20 cellular contexts compared by ENCODE assay signal in the genomic region with DNA sequence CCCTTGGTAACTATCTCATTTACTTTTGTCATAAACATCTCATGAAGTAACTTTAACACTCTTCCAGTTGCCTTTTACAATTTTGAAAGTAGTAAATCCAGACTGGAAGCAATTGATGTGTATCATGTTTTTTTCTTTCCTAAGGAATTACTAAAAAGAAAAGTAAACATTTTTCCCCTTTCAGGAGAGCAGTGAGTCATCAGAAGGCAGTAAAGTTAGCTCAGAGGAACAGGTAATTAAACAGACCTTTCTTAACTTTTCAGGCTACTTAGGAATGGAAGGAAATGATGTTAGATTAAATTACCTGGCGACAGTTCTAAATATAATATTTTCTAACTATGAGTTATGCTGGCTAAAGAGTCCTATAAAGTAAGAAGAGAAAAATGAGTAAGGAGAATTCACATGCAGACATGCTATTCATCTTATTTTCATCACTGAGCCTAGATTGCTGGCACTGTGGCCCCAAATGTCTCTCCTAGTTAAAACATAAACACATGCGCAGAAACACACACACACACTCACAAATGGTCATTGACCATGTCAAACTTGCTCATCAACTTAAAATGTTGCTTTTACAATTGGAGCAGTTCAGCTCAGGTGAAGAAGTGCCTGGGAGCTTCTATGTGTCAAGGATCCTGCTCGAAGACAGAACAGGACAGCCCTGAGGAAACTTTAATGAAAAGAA. TPM values are rescaled to one million over a fixed set of nuclear protein-coding genes. Genes with fewer than 3 reads are reported as not detected.
DNase-seq lines count a peak whose midpoint lies in the region; ATAC-seq, FAIRE-seq and TF ChIP-seq lines count a peak whose summit lies in the region.
"Had no signal": no experiment of that assay in that cellular context is flagged by ENCODE, and none has a peak within 500 bp of the region (broad histone marks: within the 10 kb centered on the region; RNA-seq: fewer than 3 reads in every experiment).

No MANE protein-coding gene starts in this region.

- no peaks in the 10 kb centered on the region for H3K36me3 Mint-ChIP-seq in chondrocyte (ENCODE audit: low read depth)
- H3K36me3 Mint-ChIP-seq: activated naive CD8-positive, alpha-beta T cell treated with anti-CD3 and anti-CD28 coated beads for 36 hours had no signal

- no peak overlapping the region for H3K4me3 Mint-ChIP-seq in chondrocyte (ENCODE audit: unreplicated experiment)
- H3K4me3 Mint-ChIP-seq: activated naive CD8-positive, alpha-beta T cell treated with anti-CD3 and anti-CD28 coated beads for 36 hours; naive thymus-derived CD4-positive, alpha-beta T cell; T-helper 17 cell had no signal

- no CpG with 5 or more reads among the region's 3 CpGs for WGBS in mesendoderm (ENCODE audit: extremely low coverage, insufficient coverage, low lambda C conversion rate)

- H3K4me3 ChIP-seq in BJ (ENCODE audit: low read depth, low read length), result no peak overlapping the region
- H3K4me3 ChIP-seq in mesendoderm (ENCODE audit: low read length), result no peak overlapping the region
- H3K4me3 ChIP-seq: MG63 had no signal

- no peak overlapping the region for H3K9ac ChIP-seq in mesendoderm (ENCODE audit: low read length)

- H3K36me3 ChIP-seq in BJ (ENCODE audit: control insufficient read depth, insufficient read depth, low read length) (no peaks in the 10 kb centered on the region), mesendoderm (ENCODE audit: control insufficient read depth, insufficient read depth, low read length) (no peaks in the 10 kb centered on the region)
- H3K36me3 ChIP-seq: MG63 had no signal

- H2AK5ac ChIP-seq in mesendoderm (ENCODE audit: low read length), result no peak overlapping the region

- CTCF ChIA-PET in BJ (lab: Yijun Ruan, JAX), result interaction anchor here (1.1 kb wide), 1 partner anchor 14 kb away, joined by 3 read pairs; no protein-coding TSS in a partner anchor

- no peak overlapping the region for H3K23ac ChIP-seq in mesendoderm (ENCODE audit: low read length)

- no peak overlapping the region for H4K8ac ChIP-seq in mesendoderm (ENCODE audit: low read depth, low read length)

- peaks cover 10% of the 10 kb centered on the region for H3K4me1 ChIP-seq in mesendoderm (ENCODE audit: control insufficient read depth, low read depth, low read length)

- no peak overlapping the region for H4K5ac ChIP-seq in mesendoderm (ENCODE audit: low read length)

- no peak overlapping the region for H3K4me2 ChIP-seq in mesendoderm (ENCODE audit: low read length)

- H3K4me1 Mint-ChIP-seq in chondrocyte (ENCODE audit: low read depth), result peaks cover 26% of the 10 kb centered on the region
- H3K4me1 Mint-ChIP-seq: activated naive CD8-positive, alpha-beta T cell treated with anti-CD3 and anti-CD28 coated beads for 36 hours; naive thymus-derived CD4-positive, alpha-beta T cell; T-helper 17 cell had no signal

- no peak overlapping the region for H3K27ac Mint-ChIP-seq in chondrocyte (ENCODE audit: unreplicated experiment)
- H3K27ac Mint-ChIP-seq: activated naive CD8-positive, alpha-beta T cell treated with anti-CD3 and anti-CD28 coated beads for 36 hours; naive thymus-derived CD4-positive, alpha-beta T cell; T-helper 17 cell had no signal

- DNase-seq in BJ (ENCODE audit: low read depth), result peak; percentile 10
- peak; percentile 75 for DNase-seq in M059J (ENCODE audit: low read depth)
- DNase-seq in mesendoderm, result peak; percentile 17
- DNase-seq in chondrocyte (ENCODE audit: low spot score), result no peak
- no peak for DNase-seq in T-helper 9 cell
- no peak for DNase-seq in NK-92 treated with Interleukin-12 subunit alpha and Interleukin-12 subunit beta, amount 100 ng/mL, for 24 hours (lab: John Stamatoyannopoulos, UW)
- DNase-seq: activated CD4-positive, alpha-beta T cell treated with anti-CD3 and anti-CD28 coated beads for 1 hour; activated naive CD8-positive, alpha-beta T cell treated with anti-CD3 and anti-CD28 coated beads for 36 hours; GDM1; glutamatergic neuron; left ventricle myocardium superior; MG63; naive thymus-derived CD4-positive, alpha-beta T cell; NCI-H2029 treated with DMSO at 0.1 percent for 48 hours; NCI-H524; T-helper 17 cell had no signal

- no peaks in the 10 kb centered on the region for H3K79me2 ChIP-seq in mesendoderm (ENCODE audit: control insufficient read depth, insufficient read depth, low read length)

- no peak overlapping the region for H2BK15ac ChIP-seq in mesendoderm (replicated peaks; ENCODE audit: low read depth)

- peak; percentile 97 for FAIRE-seq in endometrium (lab: Jason Lieb, UNC)

- no peak overlapping the region for H3K4ac ChIP-seq in mesendoderm (ENCODE audit: low read depth, low read length)

- peaks cover 3% of the 10 kb centered on the region for H3K9me3 Mint-ChIP-seq in chondrocyte (ENCODE audit: low read depth)
- H3K9me3 Mint-ChIP-seq: activated naive CD8-positive, alpha-beta T cell treated with anti-CD3 and anti-CD28 coated beads for 36 hours had no signal

- H3K18ac ChIP-seq in mesendoderm (ENCODE audit: low read length), result no peak overlapping the region

- no peaks in the 10 kb centered on the region for H3K27me3 Mint-ChIP-seq in chondrocyte (ENCODE audit: low read depth)

- no peak overlapping the region for H2BK5ac ChIP-seq in mesendoderm (ENCODE audit: low read length)

- H3K56ac ChIP-seq in mesendoderm (ENCODE audit: low read length), result no peak overlapping the region

- H3K79me1 ChIP-seq in mesendoderm (ENCODE audit: low read length), result no peaks in the 10 kb centered on the region

- ATAC-seq in GM21717 (IDR thresholded peaks at IDR 0.05; ENCODE audit: unreplicated experiment), result no peak
- ATAC-seq: left ventricle myocardium superior; naive thymus-derived CD4-positive, alpha-beta T cell; T-helper 17 cell had no signal

- POLR2A ChIA-PET in BJ (lab: Charles Lee), result no interaction called here

- H3K27me3 ChIP-seq in BJ (ENCODE audit: control insufficient read depth, insufficient read depth, low read length) (peaks cover 3% of the 10 kb centered on the region; the same call in 1 of the 2 replicates), mesendoderm (ENCODE audit: insufficient read depth, low read length, poor library complexity) (no peaks in the 10 kb centered on the region)
- H3K27me3 ChIP-seq: MG63 had no signal

- no peak overlapping the region for H3K27ac ChIP-seq in mesendoderm (ENCODE audit: low read depth, low read length)

- H2BK120ac ChIP-seq in mesendoderm (ENCODE audit: low read depth, low read length), result no peak overlapping the region

- no peak for TF ChIP-seq CTCF in BJ (IDR thresholded peaks at IDR 0.05; ENCODE audit: insufficient read depth, low read depth, low read length)
- no peak for TF ChIP-seq CTCF in chondrocyte (IDR thresholded peaks at IDR 0.05)

RNA-seq across cellular contexts. Expression of a gene that starts 9.3 kb away (rescaled TPM):
- not detected in 2 replicates for polyA plus RNA-seq in BJ (2011; rRNA removed)
- polyA minus RNA-seq in BJ (2011; rRNA and poly(A)+ RNA removed), result not detected in 2 replicates
- total RNA-seq in M059J (2014; rRNA removed; shearing (Covaris generic)), result not detected in 2 replicates
- polyA plus RNA-seq in mesendoderm (2013, experiment 1 of 2), result 0.20 TPM
- 0.24 TPM for polyA plus RNA-seq in mesendoderm (2013, experiment 2 of 2)
- total RNA-seq in chondrocyte, result not detected in 3 replicates
- total RNA-seq: activated naive CD8-positive, alpha-beta T cell treated with anti-CD3 and anti-CD28 coated beads for 36 hours; left ventricle myocardium superior; naive thymus-derived CD4-positive, alpha-beta T cell; pulmonary artery endothelial cell; T-helper 17 cell had no signal
- polyA plus RNA-seq: AG04450; naive thymus-derived CD4-positive, alpha-beta T cell had no signal

RNA-seq across cellular contexts. Expression of a gene that starts 51.1 kb away (rescaled TPM):
- polyA plus RNA-seq in BJ (2011; rRNA removed), result not detected in 2 replicates
- polyA minus RNA-seq in BJ (2011; rRNA and poly(A)+ RNA removed), result not detected in 2 replicates
- not detected in 2 replicates for total RNA-seq in M059J (2014; rRNA removed; shearing (Covaris generic))
- polyA plus RNA-seq in mesendoderm (2013, experiment 1 of 2), result not detected
- not detected for polyA plus RNA-seq in mesendoderm (2013, experiment 2 of 2)
- total RNA-seq in chondrocyte, result not detected in 3 replicates
- total RNA-seq: activated naive CD8-positive, alpha-beta T cell treated with anti-CD3 and anti-CD28 coated beads for 36 hours; left ventricle myocardium superior; naive thymus-derived CD4-positive, alpha-beta T cell; pulmonary artery endothelial cell; T-helper 17 cell had no signal
- polyA plus RNA-seq: AG04450; naive thymus-derived CD4-positive, alpha-beta T cell had no signal

Comparison
In these comparisons a context has a peak if more than half of its experiments do, and no peak if none do; other contexts are left out.
1. DNase-seq: peak in BJ (single experiment), M059J (single experiment) and mesendoderm (single experiment); none in chondrocyte (single experiment), T-helper 9 cell (single experiment) and NK-92 treated with Interleukin-12 subunit alpha and Interleukin-12 subunit beta, amount 100 ng/mL, for 24 hours (single experiment).